ENCODE assay signal across 1 cellular context in the genomic region with DNA sequence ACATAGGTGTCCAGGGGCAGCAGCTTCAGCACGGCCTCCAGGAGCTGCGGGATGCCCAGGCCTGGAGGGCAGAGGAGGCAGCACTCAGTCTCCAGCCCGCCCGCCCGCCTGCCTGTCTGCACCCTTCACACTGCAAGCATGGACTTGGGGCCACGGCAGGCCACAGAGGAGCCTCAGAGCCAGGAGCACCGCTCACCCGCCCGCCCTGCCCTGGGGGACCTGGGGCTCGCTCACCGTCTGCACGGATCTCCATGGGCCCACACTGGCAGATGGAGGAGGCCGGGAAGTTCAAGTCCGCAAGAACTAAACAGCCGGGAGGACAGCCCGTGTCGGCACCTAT.
TF ChIP-seq lines count a peak whose summit lies in the region.

No MANE protein-coding gene starts in this region.

TF ChIP-seq in WTC11, 78 proteins besides CTCF, POLR2A, EP300 and RAD21 (continued from another document):
- TF ChIP-seq, protein P1, sequence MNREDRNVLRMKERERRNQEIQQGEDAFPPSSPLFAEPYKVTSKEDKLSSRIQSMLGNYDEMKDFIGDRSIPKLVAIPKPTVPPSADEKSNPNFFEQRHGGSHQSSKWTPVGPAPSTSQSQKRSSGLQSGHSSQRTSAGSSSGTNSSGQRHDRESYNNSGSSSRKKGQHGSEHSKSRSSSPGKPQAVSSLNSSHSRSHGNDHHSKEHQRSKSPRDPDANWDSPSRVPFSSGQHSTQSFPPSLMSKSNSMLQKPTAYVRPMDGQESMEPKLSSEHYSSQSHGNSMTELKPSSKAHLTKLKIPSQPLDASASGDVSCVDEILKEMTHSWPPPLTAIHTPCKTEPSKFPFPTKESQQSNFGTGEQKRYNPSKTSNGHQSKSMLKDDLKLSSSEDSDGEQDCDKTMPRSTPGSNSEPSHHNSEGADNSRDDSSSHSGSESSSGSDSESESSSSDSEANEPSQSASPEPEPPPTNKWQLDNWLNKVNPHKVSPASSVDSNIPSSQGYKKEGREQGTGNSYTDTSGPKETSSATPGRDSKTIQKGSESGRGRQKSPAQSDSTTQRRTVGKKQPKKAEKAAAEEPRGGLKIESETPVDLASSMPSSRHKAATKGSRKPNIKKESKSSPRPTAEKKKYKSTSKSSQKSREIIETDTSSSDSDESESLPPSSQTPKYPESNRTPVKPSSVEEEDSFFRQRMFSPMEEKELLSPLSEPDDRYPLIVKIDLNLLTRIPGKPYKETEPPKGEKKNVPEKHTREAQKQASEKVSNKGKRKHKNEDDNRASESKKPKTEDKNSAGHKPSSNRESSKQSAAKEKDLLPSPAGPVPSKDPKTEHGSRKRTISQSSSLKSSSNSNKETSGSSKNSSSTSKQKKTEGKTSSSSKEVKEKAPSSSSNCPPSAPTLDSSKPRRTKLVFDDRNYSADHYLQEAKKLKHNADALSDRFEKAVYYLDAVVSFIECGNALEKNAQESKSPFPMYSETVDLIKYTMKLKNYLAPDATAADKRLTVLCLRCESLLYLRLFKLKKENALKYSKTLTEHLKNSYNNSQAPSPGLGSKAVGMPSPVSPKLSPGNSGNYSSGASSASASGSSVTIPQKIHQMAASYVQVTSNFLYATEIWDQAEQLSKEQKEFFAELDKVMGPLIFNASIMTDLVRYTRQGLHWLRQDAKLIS (CRISPR knock-in tag; IDR thresholded peaks at IDR 0.05; ENCODE audit: borderline replicate concordance): no peak
- no peak for TF ChIP-seq RELA (CRISPR knock-in tag; IDR thresholded peaks at IDR 0.05; ENCODE audit: borderline replicate concordance)
- TF ChIP-seq FOXK1 (CRISPR knock-in tag; IDR thresholded peaks at IDR 0.05): 0 out of 2 replicates have a peak, but pooled peaks have one; percentile 9
- no peak for TF ChIP-seq NR2C2 (CRISPR knock-in tag; IDR thresholded peaks at IDR 0.05)
- peak; percentile 57 for TF ChIP-seq NFE2L1 (CRISPR knock-in tag; IDR thresholded peaks at IDR 0.05)
- no peak for TF ChIP-seq TEAD4 (CRISPR knock-in tag; IDR thresholded peaks at IDR 0.05)
- TF ChIP-seq PRRX2 (CRISPR knock-in tag; IDR thresholded peaks at IDR 0.05): no peak
- no peak for TF ChIP-seq ZNF396 (CRISPR knock-in tag; IDR thresholded peaks at IDR 0.05; ENCODE audit: borderline replicate concordance)
- TF ChIP-seq ZNF512 (CRISPR knock-in tag; IDR thresholded peaks at IDR 0.05; ENCODE audit: borderline replicate concordance): no peak
- TF ChIP-seq ZNF219 (CRISPR knock-in tag; IDR thresholded peaks at IDR 0.05; ENCODE audit: borderline replicate concordance): no peak
- TF ChIP-seq NFYB (CRISPR knock-in tag; conservative IDR thresholded peaks at IDR 0.05; ENCODE audit: low read depth): 0 out of 2 replicates have a peak, but pooled peaks have one; percentile 7
- TF ChIP-seq FOXP4 (CRISPR knock-in tag; IDR thresholded peaks at IDR 0.05): no peak
- TF ChIP-seq ZNF232 (CRISPR knock-in tag; IDR thresholded peaks at IDR 0.05): no peak
